Comparison of ENCODE assay signal across 8 cellular contexts in the genomic region with DNA sequence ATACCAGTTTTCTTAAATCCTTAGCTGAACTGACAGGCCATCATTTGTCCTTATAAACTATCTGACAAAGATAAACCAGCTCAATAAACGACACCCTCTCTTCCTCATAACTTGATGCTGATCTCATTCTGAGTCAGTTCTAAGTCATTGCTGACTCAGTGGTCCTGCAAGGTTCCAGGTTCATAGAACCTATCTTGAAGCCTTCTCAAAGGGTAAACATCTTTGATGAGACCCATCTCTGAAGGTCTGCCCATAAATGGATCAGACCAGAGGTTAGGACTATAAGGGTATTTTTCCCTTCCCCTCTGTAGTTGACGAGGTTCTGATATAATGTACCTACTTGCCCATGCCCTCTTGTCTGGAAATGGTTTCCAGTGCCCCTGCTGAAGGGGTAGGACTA.
DNase-seq lines count a peak whose midpoint lies in the region; TF ChIP-seq lines count a peak whose summit lies in the region.

No MANE protein-coding gene starts in this region.

- no peaks in the 10 kb centered on the region for H3K27me3 Mint-ChIP-seq in T-helper 1 cell treated with Interleukin-12 subunit alpha and Interleukin-12 subunit beta and Interleukin-4 antibody, amounts not matched to agents 30 μg/mL and 1 μg/mL, for 36 hours (ENCODE audit: low read depth)

- H3K9me3 Mint-ChIP-seq in T-helper 1 cell treated with Interleukin-12 subunit alpha and Interleukin-12 subunit beta and Interleukin-4 antibody, amounts not matched to agents 30 μg/mL and 1 μg/mL, for 36 hours = no peaks in the 10 kb centered on the region

- peaks cover 29% of the 10 kb centered on the region for H3K36me3 Mint-ChIP-seq in T-helper 1 cell treated with Interleukin-12 subunit alpha and Interleukin-12 subunit beta and Interleukin-4 antibody, amounts not matched to agents 30 μg/mL and 1 μg/mL, for 36 hours (ENCODE audit: low read depth)

- DNase-seq in stimulated activated CD4-positive, alpha-beta T cell treated with anti-CD3 and anti-CD28 coated beads, Interleukin-2, amount 100 ng/mL, for 4 hours (ENCODE audit: low read depth) = peak; percentile 20
- no peak for DNase-seq in stimulated activated CD4-positive, alpha-beta T cell treated with anti-CD3 and anti-CD28 coated beads, Interleukin-4, amount 100 ng/mL, for 1 hour
- peak; percentile 90 for DNase-seq in fibroblast of mammary gland (ENCODE audit: low read depth)
- no peak for DNase-seq in inferior parietal cortex (ENCODE audit: extremely low spot score)
- no peak for DNase-seq in C1 segment of cervical spinal cord (lab: John Stamatoyannopoulos, UW)
- DNase-seq in NCI-H82 (lab: John Stamatoyannopoulos, UW) = no peak
- DNase-seq in GDM1 (lab: John Stamatoyannopoulos, UW) = no peak

- H3K4me3 Mint-ChIP-seq in T-helper 1 cell treated with Interleukin-12 subunit alpha and Interleukin-12 subunit beta and Interleukin-4 antibody, amounts not matched to agents 30 μg/mL and 1 μg/mL, for 36 hours = peak overlapping the region; percentile 2

- H3K4me1 Mint-ChIP-seq in T-helper 1 cell treated with Interleukin-12 subunit alpha and Interleukin-12 subunit beta and Interleukin-4 antibody, amounts not matched to agents 30 μg/mL and 1 μg/mL, for 36 hours (ENCODE audit: low read depth) = peaks cover 28% of the 10 kb centered on the region

- no peak overlapping the region for H3K4me3 ChIP-seq in fibroblast of mammary gland (ENCODE audit: control insufficient read depth, low read depth, low read length)

- peak overlapping the region; percentile 73 for H3K27ac Mint-ChIP-seq in T-helper 1 cell treated with Interleukin-12 subunit alpha and Interleukin-12 subunit beta and Interleukin-4 antibody, amounts not matched to agents 30 μg/mL and 1 μg/mL, for 36 hours

- TF ChIP-seq CTCF in fibroblast of mammary gland (conservative IDR thresholded peaks at IDR 0.05; ENCODE audit: control insufficient read depth, insufficient read depth, low read depth, low read length) = no peak

Comparison
In these comparisons a context has a peak if more than half of its experiments do, and no peak if none do; other contexts are left out.
1. DNase-seq: peak in stimulated activated CD4-positive, alpha-beta T cell treated with anti-CD3 and anti-CD28 coated beads, Interleukin-2, amount 100 ng/mL, for 4 hours (single experiment) and fibroblast of mammary gland (single experiment); none in stimulated activated CD4-positive, alpha-beta T cell treated with anti-CD3 and anti-CD28 coated beads, Interleukin-4, amount 100 ng/mL, for 1 hour (single experiment), inferior parietal cortex (single experiment), C1 segment of cervical spinal cord (0 of 14), NCI-H82 (single experiment) and GDM1 (single experiment).